ENCODE assay signal across 15 cellular contexts in genomic region chr18:48702346-48703032, GRCh38.
DNase-seq lines count a peak whose midpoint lies in the region; ATAC-seq and TF ChIP-seq lines count a peak whose summit lies in the region.
"Had no signal": no experiment of that assay in that cellular context is flagged by ENCODE, and none has a peak within 500 bp of the region (broad histone marks: within the 10 kb centered on the region; RNA-seq: fewer than 3 reads in every experiment).

No MANE protein-coding gene starts in this region.

- ATAC-seq in stimulated activated naive CD8-positive, alpha-beta T cell treated with anti-CD3 and anti-CD28 coated beads, Interleukin-15, amount 100 ng/mL, for 72 hours = no peak

- no peaks in the 10 kb centered on the region for H3K9me3 Mint-ChIP-seq in stimulated activated naive CD8-positive, alpha-beta T cell treated with anti-CD3 and anti-CD28 coated beads, Interleukin-15, Interleukin-2, amounts not matched to agents 100 ng/mL and 50 ng/mL, for 24 hours
- no peaks in the 10 kb centered on the region for H3K9me3 Mint-ChIP-seq in stimulated activated naive CD8-positive, alpha-beta T cell treated with anti-CD3 and anti-CD28 coated beads, Interleukin-15, amount 100 ng/mL, for 72 hours

- TF ChIP-seq CTCF in kidney epithelial cell (IDR thresholded peaks at IDR 0.05; ENCODE audit: insufficient read depth, low read length, poor library complexity, severe bottlenecking) (no peak), WERI-Rb-1 (IDR thresholded peaks at IDR 0.05; ENCODE audit: low read depth, low read length) (no peak)

- DNase-seq in stimulated activated naive CD8-positive, alpha-beta T cell treated with anti-CD3 and anti-CD28 coated beads, Interleukin-15, amount 100 ng/mL, for 72 hours = no peak
- peak in 1 of 61 donors; percentile 74 for DNase-seq in caudate nucleus (lab: John Stamatoyannopoulos, UW)
- DNase-seq in kidney epithelial cell (ENCODE audit: low read depth) = peak; percentile 26
- no peak for DNase-seq in NAMALWA (ENCODE audit: low spot score)
- no peak for DNase-seq in WERI-Rb-1
- DNase-seq in KBM-7 = no peak
- DNase-seq: DMS79 treated with DMSO at 0.1 percent for 48 hours, NCI-H1105 treated with DMSO at 0.1 percent for 48 hours, NCI-H1694, NCI-H510A treated with DMSO at 0.1 percent for 48 hours, NCI-H774, OCI-M1, SHP77 treated with DMSO at 0.1 percent for 48 hours had no signal

- H3K4me1 Mint-ChIP-seq in stimulated activated naive CD8-positive, alpha-beta T cell treated with anti-CD3 and anti-CD28 coated beads, Interleukin-15, Interleukin-2, amounts not matched to agents 100 ng/mL and 50 ng/mL, for 24 hours (ENCODE audit: low read depth) = peaks cover 8% of the 10 kb centered on the region
- peaks cover 44% of the 10 kb centered on the region for H3K4me1 Mint-ChIP-seq in stimulated activated naive CD8-positive, alpha-beta T cell treated with anti-CD3 and anti-CD28 coated beads, Interleukin-15, amount 100 ng/mL, for 72 hours

- in situ Hi-C loops in KBM-7 (cut with MboI; ENCODE audit: low pct_unique_long_range_greater_than_20kb, low sequenced_read_pairs) = no loop called here

- H3K4me3 Mint-ChIP-seq in stimulated activated naive CD8-positive, alpha-beta T cell treated with anti-CD3 and anti-CD28 coated beads, Interleukin-15, Interleukin-2, amounts not matched to agents 100 ng/mL and 50 ng/mL, for 24 hours = no peak overlapping the region
- no peak overlapping the region for H3K4me3 Mint-ChIP-seq in stimulated activated naive CD8-positive, alpha-beta T cell treated with anti-CD3 and anti-CD28 coated beads, Interleukin-15, amount 100 ng/mL, for 72 hours

- H3K27me3 Mint-ChIP-seq in stimulated activated naive CD8-positive, alpha-beta T cell treated with anti-CD3 and anti-CD28 coated beads, Interleukin-15, Interleukin-2, amounts not matched to agents 100 ng/mL and 50 ng/mL, for 24 hours = no peaks in the 10 kb centered on the region
- no peaks in the 10 kb centered on the region for H3K27me3 Mint-ChIP-seq in stimulated activated naive CD8-positive, alpha-beta T cell treated with anti-CD3 and anti-CD28 coated beads, Interleukin-15, amount 100 ng/mL, for 72 hours

- no peaks in the 10 kb centered on the region for H3K36me3 Mint-ChIP-seq in stimulated activated naive CD8-positive, alpha-beta T cell treated with anti-CD3 and anti-CD28 coated beads, Interleukin-15, Interleukin-2, amounts not matched to agents 100 ng/mL and 50 ng/mL, for 24 hours (ENCODE audit: low read depth)

- H3K9me3 ChIP-seq in WERI-Rb-1 (ENCODE audit: severe bottlenecking) = no peaks in the 10 kb centered on the region

- H3K4me3 ChIP-seq in kidney epithelial cell (ENCODE audit: low read depth, low read length) = no peak overlapping the region
- H3K4me3 ChIP-seq in WERI-Rb-1 (ENCODE audit: low read depth, low read length) = no peak overlapping the region

- H3K36me3 ChIP-seq in kidney epithelial cell (ENCODE audit: control insufficient read depth, insufficient read depth, low read length) (no peaks in the 10 kb centered on the region), WERI-Rb-1 (peaks cover 3% of the 10 kb centered on the region; the same call in 1 of the 2 replicates)

- H3K27me3 ChIP-seq in kidney epithelial cell (ENCODE audit: control insufficient read depth, insufficient read depth, low read length) (no peaks in the 10 kb centered on the region), WERI-Rb-1 (ENCODE audit: insufficient read depth, low read depth, severe bottlenecking) (no peaks in the 10 kb centered on the region)

- peak overlapping the region; percentile 1 for H3K27ac Mint-ChIP-seq in stimulated activated naive CD8-positive, alpha-beta T cell treated with anti-CD3 and anti-CD28 coated beads, Interleukin-15, Interleukin-2, amounts not matched to agents 100 ng/mL and 50 ng/mL, for 24 hours
- H3K27ac Mint-ChIP-seq in stimulated activated naive CD8-positive, alpha-beta T cell treated with anti-CD3 and anti-CD28 coated beads, Interleukin-15, amount 100 ng/mL, for 72 hours = peak overlapping the region in 1 of 2 donors; percentile 98

- H3K27ac ChIP-seq in caudate nucleus (ENCODE audit: low read depth, low read length) (peak overlapping the region; percentile 22), WERI-Rb-1 (no peak overlapping the region)
- H3K27ac ChIP-seq: C4-2B had no signal
